8 cellular contexts compared by ENCODE assay signal in the genomic region with DNA sequence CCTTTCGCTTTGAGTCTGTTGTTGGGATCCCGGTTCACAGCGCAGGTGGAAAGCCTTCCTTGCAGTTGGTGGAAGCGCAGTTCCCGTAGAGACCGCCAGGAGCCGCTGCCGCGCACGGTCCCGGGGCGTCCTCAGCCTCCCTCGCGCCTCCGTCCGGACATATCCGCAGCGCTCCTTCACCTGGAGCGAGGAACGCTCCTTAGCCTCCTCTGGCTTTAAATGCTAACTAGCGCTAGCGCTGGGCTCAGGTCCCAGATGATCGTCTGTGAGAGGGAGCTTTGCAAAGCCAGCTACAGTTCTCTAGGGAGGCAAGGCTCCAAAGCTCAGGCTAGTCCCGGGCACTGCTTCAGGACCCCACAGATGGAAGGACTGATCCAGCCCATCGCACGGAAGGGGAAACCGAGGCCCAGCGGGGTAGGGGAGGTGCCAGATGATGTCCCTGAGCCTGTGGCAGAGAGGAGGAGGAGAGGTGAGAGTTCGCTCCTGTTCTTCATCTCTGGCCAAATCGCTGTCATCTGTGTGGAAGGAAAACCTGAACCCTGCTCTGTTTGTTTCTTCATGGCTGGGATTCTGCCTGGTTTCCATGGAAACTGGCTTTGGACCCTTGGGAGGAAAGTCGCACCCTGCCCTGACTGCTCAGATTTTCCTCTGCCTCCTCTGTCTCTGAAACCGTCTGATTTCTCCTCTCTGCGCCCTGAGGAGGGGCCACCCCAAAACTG. TPM values are rescaled to one million over a fixed set of nuclear protein-coding genes. Genes with fewer than 3 reads are reported as not detected.
DNase-seq lines count a peak whose midpoint lies in the region; ATAC-seq and TF ChIP-seq lines count a peak whose summit lies in the region.

No MANE protein-coding gene starts in this region.

- DNase-seq in GM19240 (ENCODE audit: insufficient read length, low spot score) (peak; percentile 87), NCI-H748 treated with DMSO at 0.1 percent for 48 hours (lab: John Stamatoyannopoulos, UW) (peak; percentile 44), endothelial cell (ENCODE audit: low spot score) (peak; percentile 93), midbrain (lab: John Stamatoyannopoulos, UW) (peak; percentile 86)
- peak; percentile 57 to 80 (median 73) for DNase-seq in activated CD8-positive, alpha-beta memory T cell treated with anti-CD3 and anti-CD28 coated beads for 48 hours (ENCODE audit: low read depth in 2 of 3, low spot score in 2 of 3)
- peak; percentile 62 to 68 for DNase-seq in stimulated activated CD8-positive, alpha-beta memory T cell treated with anti-CD3 and anti-CD28 coated beads, Interleukin-15, amount 100 ng/mL, for 48 hours (ENCODE audit: low read depth in 2 of 2)

- H3K27ac Mint-ChIP-seq in endothelial cell (ENCODE audit: unreplicated experiment) = no peak overlapping the region

- peaks cover 14 to 58% (median 41%) of the 10 kb centered on the region in 10 experiments for H3K4me1 ChIP-seq in BLaER1 treated with 17β-estradiol and CSF1 and Interleukin-3, amounts not matched to agents 10 nM and 100 nM

- H3K4me1 Mint-ChIP-seq in endothelial cell (ENCODE audit: unreplicated experiment) = peaks cover 70% of the 10 kb centered on the region

- H3K27me3 Mint-ChIP-seq in endothelial cell (ENCODE audit: unreplicated experiment) = peaks cover 4% of the 10 kb centered on the region

- H3K27ac ChIP-seq in BLaER1 treated with 17β-estradiol and CSF1 and Interleukin-3, amounts not matched to agents 10 nM and 100 nM = no peak overlapping the region

- peak overlapping the region in 5 of 10 experiments; percentile 14 to 43 (median 27); a peak in 6 of 20 replicates for H3K4me3 ChIP-seq in BLaER1 treated with 17β-estradiol and CSF1 and Interleukin-3, amounts not matched to agents 10 nM and 100 nM

- ATAC-seq in HG03439 (IDR thresholded peaks at IDR 0.05; ENCODE audit: unreplicated experiment) = peak; percentile 72

- H3K36me3 ChIP-seq in BLaER1 treated with 17β-estradiol and CSF1 and Interleukin-3, amounts not matched to agents 10 nM and 100 nM = no peaks in the 10 kb centered on the region

- peaks cover 0 to 19% (median 0%) of the 10 kb centered on the region in 11 experiments; a peak in 4 of 22 replicates for H4K20me1 ChIP-seq in BLaER1 treated with 17β-estradiol and CSF1 and Interleukin-3, amounts not matched to agents 10 nM and 100 nM

- H3K9me3 Mint-ChIP-seq in endothelial cell (ENCODE audit: unreplicated experiment) = no peaks in the 10 kb centered on the region

- H3K9ac ChIP-seq in BLaER1 treated with 17β-estradiol and CSF1 and Interleukin-3, amounts not matched to agents 10 nM and 100 nM = peak overlapping the region in 1 of 11 experiments; percentile 15; a peak in 1 of 22 replicates

- TF ChIP-seq CTCF in endothelial cell (IDR thresholded peaks at IDR 0.05; ENCODE audit: unreplicated experiment) = peak; percentile 93

- no peak overlapping the region for H3K4me3 Mint-ChIP-seq in endothelial cell (ENCODE audit: unreplicated experiment)

- H3K36me3 Mint-ChIP-seq in endothelial cell (ENCODE audit: low read depth, unreplicated experiment) = peaks cover 4% of the 10 kb centered on the region

- peaks cover 37 to 63% (median 48%) of the 10 kb centered on the region in 11 experiments for H3K27me3 ChIP-seq in BLaER1 treated with 17β-estradiol and CSF1 and Interleukin-3, amounts not matched to agents 10 nM and 100 nM

- peak overlapping the region; percentile 64 to 85 (median 76) for H3K4me2 ChIP-seq in BLaER1 treated with 17β-estradiol and CSF1 and Interleukin-3, amounts not matched to agents 10 nM and 100 nM

- H3K9me3 ChIP-seq in BLaER1 treated with 17β-estradiol and CSF1 and Interleukin-3, amounts not matched to agents 10 nM and 100 nM (replicated peaks in 1 of 11) = no peaks in the 10 kb centered on the region

RNA-seq across cellular contexts. Expression of gene COL15A1, which starts 31.4 kb away (rescaled TPM):
- total RNA-seq in endothelial cell (ENCODE audit: unreplicated experiment) = 24.0 TPM
